In the genomic region with DNA sequence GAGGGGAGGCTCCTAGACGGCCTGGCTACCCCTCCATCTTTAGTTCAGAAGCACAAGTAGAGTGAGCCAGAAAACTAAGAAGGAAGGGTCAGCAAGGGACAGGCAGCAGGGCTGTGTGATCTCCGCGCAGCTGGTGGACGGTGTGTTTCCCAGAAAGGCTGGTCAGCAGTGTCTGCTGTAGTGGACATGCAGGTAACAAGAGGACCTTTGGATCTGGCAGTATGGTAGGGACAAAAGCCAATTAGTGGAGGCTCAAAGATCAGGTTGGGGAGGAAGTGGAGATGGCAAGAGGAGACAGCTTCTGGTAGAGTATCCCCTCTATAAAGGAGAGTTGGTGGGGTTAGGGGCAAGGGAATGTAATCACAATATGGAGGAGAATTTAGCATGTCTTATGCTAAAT, we compare ENCODE assay signal across 20 cellular contexts.
A peak's percentile ranks its signal among the peaks of the same experiment; 100 is the strongest.
DNase-seq lines count a peak whose midpoint lies in the region; ATAC-seq, FAIRE-seq and TF ChIP-seq lines count a peak whose summit lies in the region.
"Had no signal": no experiment of that assay in that cellular context is flagged by ENCODE, and none has a peak within 500 bp of the region (broad histone marks: within the 10 kb centered on the region; RNA-seq: fewer than 3 reads in every experiment).

No MANE protein-coding gene starts in this region.

- H3K27ac ChIP-seq in HepG2 (ENCODE audit: extremely low read length, insufficient read depth, low read length) = no peak overlapping the region
- H3K27ac ChIP-seq: right atrium auricular region, SJCRH30, vagina had no signal

- BruUV-seq in HepG2 (replicated peaks; lab: Mats Ljungman, UMichigan) = no TSS peak

- no peak for DNase-seq in activated naive CD4-positive, alpha-beta T cell treated with anti-CD3 and anti-CD28 coated beads, Interleukin-2, amount 50 U/mL, for 16 hours
- DNase-seq in HepG2 (ENCODE audit: low spot score) (no peak), HT-29 (ENCODE audit: low spot score) (no peak), pons (ENCODE audit: low spot score) (no peak)
- DNase-seq in stimulated activated naive B cell treated with anti-CD40 and anti-IgM and Interleukin-4, amounts not matched to agents 10 μg/mL and 1 μg/mL and 100 μg/mL, for 72 hours = no peak
- DNase-seq: activated CD4-positive, alpha-beta T cell treated with anti-CD3 and anti-CD28 coated beads for 1 hour; activated T-cell treated with anti-CD3 and anti-CD28 coated beads, Interleukin-2, amount 50 U/mL, for 48 hours; endodermal cell; GOT3; kidney; NCI-H146; NCI-H82; SJCRH30; T-helper 9 cell had no signal

- in situ Hi-C loops in HepG2 (cut with HindIII; ENCODE audit: extremely low pct_ligation_motif_present, low pct_unique_long_range_greater_than_20kb) = no loop called here

- TF ChIP-seq EP300 in HepG2 (IDR thresholded peaks at IDR 0.05; ENCODE audit: low read depth in 2 of 2, low read length in 2 of 2) (no peak), HepG2 (CRISPR knock-in tag; IDR thresholded peaks at IDR 0.05; ENCODE audit: borderline replicate concordance) (no peak)

- TF ChIP-seq CTCF in HepG2 (CRISPR knock-in tag; IDR thresholded peaks at IDR 0.05) = no peak

- no peak overlapping the region for H3K4me3 Mint-ChIP-seq in activated naive CD4-positive, alpha-beta T cell treated with anti-CD3 and anti-CD28 coated beads, Interleukin-2, amount 50 U/mL, for 24 hours
- peak overlapping the region; percentile 50 for H3K4me3 Mint-ChIP-seq in activated T-helper 17 cell treated with anti-CD3 and anti-CD28 coated beads, Interleukin-2, amount 50 U/mL, for 72 hours
- H3K4me3 Mint-ChIP-seq in stimulated activated naive B cell treated with anti-CD40 and anti-IgM and Interleukin-4, amounts not matched to agents 10 μg/mL and 1 μg/mL and 100 μg/mL, for 72 hours = peak overlapping the region; percentile 8 to 49
- H3K4me3 Mint-ChIP-seq: endodermal cell, mesothelial cell of epicardium had no signal

- H3K36me3 ChIP-seq in HepG2 (replicated peaks in 1 of 2; ENCODE audit: control insufficient read depth in 1 of 2, insufficient read depth in 2 of 2, low read length in 2 of 2) = no peaks in the 10 kb centered on the region
- H3K36me3 ChIP-seq: right atrium auricular region, vagina had no signal

- no peak overlapping the region for H3K4me2 ChIP-seq in HepG2 (ENCODE audit: low read depth, low read length)

- 92% methylated on average over 4 of the region's 4 CpGs for WGBS in HepG2 (ENCODE audit: low lambda C conversion rate)

- no peaks in the 10 kb centered on the region for H3K27me3 Mint-ChIP-seq in activated naive CD4-positive, alpha-beta T cell treated with anti-CD3 and anti-CD28 coated beads, Interleukin-2, amount 50 U/mL, for 24 hours
- no peaks in the 10 kb centered on the region for H3K27me3 Mint-ChIP-seq in activated T-helper 17 cell treated with anti-CD3 and anti-CD28 coated beads, Interleukin-2, amount 50 U/mL, for 72 hours
- no peaks in the 10 kb centered on the region for H3K27me3 Mint-ChIP-seq in stimulated activated naive B cell treated with anti-CD40 and anti-IgM and Interleukin-4, amounts not matched to agents 10 μg/mL and 1 μg/mL and 100 μg/mL, for 72 hours

- H3K27ac Mint-ChIP-seq in activated naive CD4-positive, alpha-beta T cell treated with anti-CD3 and anti-CD28 coated beads, Interleukin-2, amount 50 U/mL, for 24 hours = peak overlapping the region; percentile 92
- peak overlapping the region; percentile 69 for H3K27ac Mint-ChIP-seq in activated T-helper 17 cell treated with anti-CD3 and anti-CD28 coated beads, Interleukin-2, amount 50 U/mL, for 72 hours
- peak overlapping the region; percentile 98 for H3K27ac Mint-ChIP-seq in stimulated activated naive B cell treated with anti-CD40 and anti-IgM and Interleukin-4, amounts not matched to agents 10 μg/mL and 1 μg/mL and 100 μg/mL, for 72 hours
- H3K27ac Mint-ChIP-seq: endodermal cell, mesothelial cell of epicardium had no signal

- H4K20me1 ChIP-seq in HepG2 (ENCODE audit: insufficient read depth, low read length) = no peaks in the 10 kb centered on the region

- intact Hi-C loops in HepG2 (cut with micrococcal nuclease; ENCODE audit: unreplicated experiment) = no loop called here

- no peaks in the 10 kb centered on the region for H3K27me3 ChIP-seq in HepG2 (ENCODE audit: control insufficient read depth in 1 of 2, insufficient read depth in 2 of 2, low read length in 2 of 2)
- H3K27me3 ChIP-seq: right atrium auricular region, SJCRH30, vagina had no signal

- no peak for ATAC-seq in activated T-helper 17 cell treated with anti-CD3 and anti-CD28 coated beads, Interleukin-2, amount 50 U/mL, for 72 hours (replicated peaks)
- ATAC-seq in HepG2 (peak; percentile 56), HG03097 (IDR thresholded peaks at IDR 0.05; ENCODE audit: low FRiP score, unreplicated experiment) (no peak)
- ATAC-seq in stimulated activated naive B cell treated with anti-CD40 and anti-IgM and Interleukin-4, amounts not matched to agents 10 μg/mL and 1 μg/mL and 100 μg/mL, for 72 hours (replicated peaks) = no peak

- H3K4me3 ChIP-seq in HepG2 (replicated peaks in 1 of 3; ENCODE audit: insufficient read depth in 1 of 3, low read depth in 2 of 3, low read length in 3 of 3) = no peak overlapping the region
- H3K4me3 ChIP-seq: right atrium auricular region, SJCRH30, vagina had no signal

- H3K4me1 Mint-ChIP-seq in activated naive CD4-positive, alpha-beta T cell treated with anti-CD3 and anti-CD28 coated beads, Interleukin-2, amount 50 U/mL, for 24 hours = peaks cover 91% of the 10 kb centered on the region
- H3K4me1 Mint-ChIP-seq in activated T-helper 17 cell treated with anti-CD3 and anti-CD28 coated beads, Interleukin-2, amount 50 U/mL, for 72 hours = peaks cover 78% of the 10 kb centered on the region
- H3K4me1 Mint-ChIP-seq in stimulated activated naive B cell treated with anti-CD40 and anti-IgM and Interleukin-4, amounts not matched to agents 10 μg/mL and 1 μg/mL and 100 μg/mL, for 72 hours = peaks cover 69 to 86% of the 10 kb centered on the region in 2 donors

- no peak for TF ChIP-seq RAD21 in HepG2 (CRISPR knock-in tag; IDR thresholded peaks at IDR 0.05)

- H3K79me2 ChIP-seq in HepG2 (ENCODE audit: insufficient read depth, low read length) = peaks cover 7% of the 10 kb centered on the region

- peaks cover 8% of the 10 kb centered on the region for H3K9me3 ChIP-seq in HepG2 (ENCODE audit: low read length)
- H3K9me3 ChIP-seq: vagina had no signal

- CTCF ChIA-PET in HepG2 (lab: Yijun Ruan, JAX; ENCODE audit: low intra/inter-chr PET ratio, low total read pairs) = no interaction called here

- POLR2A ChIA-PET in HepG2 (lab: Yijun Ruan, JAX) = no interaction called here

- H3K4me1 ChIP-seq in HepG2 (ENCODE audit: insufficient read depth, low read length) = peaks cover 26% of the 10 kb centered on the region

- no peak overlapping the region for H2AFZ ChIP-seq in HepG2 (ENCODE audit: low read length)

- peaks cover 30% of the 10 kb centered on the region for H3K36me3 Mint-ChIP-seq in activated naive CD4-positive, alpha-beta T cell treated with anti-CD3 and anti-CD28 coated beads, Interleukin-2, amount 50 U/mL, for 24 hours
- peaks cover 78% of the 10 kb centered on the region for H3K36me3 Mint-ChIP-seq in activated T-helper 17 cell treated with anti-CD3 and anti-CD28 coated beads, Interleukin-2, amount 50 U/mL, for 72 hours (ENCODE audit: low read depth)
- peaks cover 52 to 74% of the 10 kb centered on the region in 2 donors for H3K36me3 Mint-ChIP-seq in stimulated activated naive B cell treated with anti-CD40 and anti-IgM and Interleukin-4, amounts not matched to agents 10 μg/mL and 1 μg/mL and 100 μg/mL, for 72 hours

- no peak overlapping the region for H3K9ac ChIP-seq in HepG2 (ENCODE audit: insufficient read depth, low read depth, low read length)

- H3K9me3 Mint-ChIP-seq in activated naive CD4-positive, alpha-beta T cell treated with anti-CD3 and anti-CD28 coated beads, Interleukin-2, amount 50 U/mL, for 24 hours = peaks cover 12% of the 10 kb centered on the region
- H3K9me3 Mint-ChIP-seq in activated T-helper 17 cell treated with anti-CD3 and anti-CD28 coated beads, Interleukin-2, amount 50 U/mL, for 72 hours = peaks cover 10% of the 10 kb centered on the region
- H3K9me3 Mint-ChIP-seq in stimulated activated naive B cell treated with anti-CD40 and anti-IgM and Interleukin-4, amounts not matched to agents 10 μg/mL and 1 μg/mL and 100 μg/mL, for 72 hours = peaks cover 14% of the 10 kb centered on the region in 2 donors

- no peak for TF ChIP-seq POLR2A in HepG2 (IDR thresholded peaks at IDR 0.05; ENCODE audit: insufficient read depth in 1 of 2, low read depth in 2 of 2, low read length in 2 of 2)

- no peak for FAIRE-seq in HepG2 (lab: Jason Lieb, UNC)
- FAIRE-seq: kidney had no signal

TF ChIP-seq in HepG2, 621 proteins besides CTCF, POLR2A, EP300 and RAD21 (continues in another document):
- TF ChIP-seq, protein P1, sequence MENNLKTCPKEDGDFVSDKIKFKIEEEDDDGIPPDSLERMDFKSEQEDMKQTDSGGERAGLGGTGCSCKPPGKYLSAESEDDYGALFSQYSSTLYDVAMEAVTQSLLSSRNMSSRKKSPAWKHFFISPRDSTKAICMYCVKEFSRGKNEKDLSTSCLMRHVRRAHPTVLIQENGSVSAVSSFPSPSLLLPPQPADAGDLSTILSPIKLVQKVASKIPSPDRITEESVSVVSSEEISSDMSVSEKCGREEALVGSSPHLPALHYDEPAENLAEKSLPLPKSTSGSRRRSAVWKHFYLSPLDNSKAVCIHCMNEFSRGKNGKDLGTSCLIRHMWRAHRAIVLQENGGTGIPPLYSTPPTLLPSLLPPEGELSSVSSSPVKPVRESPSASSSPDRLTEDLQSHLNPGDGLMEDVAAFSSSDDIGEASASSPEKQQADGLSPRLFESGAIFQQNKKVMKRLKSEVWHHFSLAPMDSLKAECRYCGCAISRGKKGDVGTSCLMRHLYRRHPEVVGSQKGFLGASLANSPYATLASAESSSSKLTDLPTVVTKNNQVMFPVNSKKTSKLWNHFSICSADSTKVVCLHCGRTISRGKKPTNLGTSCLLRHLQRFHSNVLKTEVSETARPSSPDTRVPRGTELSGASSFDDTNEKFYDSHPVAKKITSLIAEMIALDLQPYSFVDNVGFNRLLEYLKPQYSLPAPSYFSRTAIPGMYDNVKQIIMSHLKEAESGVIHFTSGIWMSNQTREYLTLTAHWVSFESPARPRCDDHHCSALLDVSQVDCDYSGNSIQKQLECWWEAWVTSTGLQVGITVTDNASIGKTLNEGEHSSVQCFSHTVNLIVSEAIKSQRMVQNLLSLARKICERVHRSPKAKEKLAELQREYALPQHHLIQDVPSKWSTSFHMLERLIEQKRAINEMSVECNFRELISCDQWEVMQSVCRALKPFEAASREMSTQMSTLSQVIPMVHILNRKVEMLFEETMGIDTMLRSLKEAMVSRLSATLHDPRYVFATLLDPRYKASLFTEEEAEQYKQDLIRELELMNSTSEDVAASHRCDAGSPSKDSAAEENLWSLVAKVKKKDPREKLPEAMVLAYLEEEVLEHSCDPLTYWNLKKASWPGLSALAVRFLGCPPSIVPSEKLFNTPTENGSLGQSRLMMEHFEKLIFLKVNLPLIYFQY (CRISPR knock-in tag; IDR thresholded peaks at IDR 0.05; ENCODE audit: borderline replicate concordance) = no peak
- 0 out of 2 replicates have a peak, but pooled peaks have one; percentile 41 for TF ChIP-seq MIXL1 (CRISPR knock-in tag; IDR thresholded peaks at IDR 0.05)
- TF ChIP-seq HNF4A (CRISPR knock-in tag; IDR thresholded peaks at IDR 0.05) = peak; percentile 60
- TF ChIP-seq ZBTB38 (CRISPR knock-in tag; IDR thresholded peaks at IDR 0.05) = 0 out of 2 replicates have a peak, but pooled peaks have one; percentile 44
